In genomic region chr14:64705406-64706118, GRCh38 we compare ENCODE assay signal across 8 cellular contexts. TPM values are rescaled to one million over a fixed set of nuclear protein-coding genes. Genes with fewer than 3 reads are reported as not detected.
DNase-seq lines count a peak whose midpoint lies in the region; ATAC-seq and TF ChIP-seq lines count a peak whose summit lies in the region.

No MANE protein-coding gene starts in this region.

- peaks cover 22% of the 10 kb centered on the region; the same call in 1 of the 2 replicates for H4K20me1 ChIP-seq in PC-3 (ENCODE audit: low read length)

- H3K4me1 Mint-ChIP-seq in type B pancreatic cell (ENCODE audit: unreplicated experiment): peaks cover 59% of the 10 kb centered on the region

- peak overlapping the region; percentile 66 for H2AFZ ChIP-seq in PC-3 (ENCODE audit: low read length)

- H3F3A ChIP-seq in PC-3 (ENCODE audit: low read length, unreplicated experiment): peaks cover 3% of the 10 kb centered on the region

- H3K4me1 ChIP-seq in PC-3 (ENCODE audit: insufficient read depth, low read length): peaks cover 59% of the 10 kb centered on the region
- H3K4me1 ChIP-seq in effector memory CD4-positive, alpha-beta T cell (ENCODE audit: control insufficient read depth, insufficient read depth, low read length, poor library complexity, severe bottlenecking): peaks cover 65% of the 10 kb centered on the region

- H3K4me3 Mint-ChIP-seq in type B pancreatic cell: peak overlapping the region; percentile 92

- peaks cover 13% of the 10 kb centered on the region for H3K27me3 Mint-ChIP-seq in type B pancreatic cell

- H3K9me3 Mint-ChIP-seq in type B pancreatic cell: no peaks in the 10 kb centered on the region

- POLR2A ChIA-PET in PC-3 (lab: Charles Lee; ENCODE audit: unreplicated experiment): interaction anchor here (0.6 kb wide), 1 partner anchor 780 kb away, joined by 4 read pairs; no protein-coding TSS in a partner anchor

- TF ChIP-seq CTCF in PC-3 (conservative IDR thresholded peaks at IDR 0.05; ENCODE audit: low read depth, low read length) (no peak), type B pancreatic cell (conservative IDR thresholded peaks at IDR 0.05) (no peak)

- no peaks in the 10 kb centered on the region for H3K9me2 ChIP-seq in PC-3 (replicated peaks; ENCODE audit: low read length)

- peak overlapping the region; percentile 87 for H3K9ac ChIP-seq in PC-3 (ENCODE audit: low read length)

- H3K27ac Mint-ChIP-seq in type B pancreatic cell: peak overlapping the region; percentile 86

- H3K27ac ChIP-seq in PC-3 (ENCODE audit: low read length): peak overlapping the region; percentile 48; the same call in 1 of the 2 replicates
- peak overlapping the region; percentile 90 for H3K27ac ChIP-seq in effector memory CD4-positive, alpha-beta T cell (ENCODE audit: insufficient read depth, low read length, poor library complexity, severe bottlenecking)

- intact Hi-C loops in PC-3 (cut with micrococcal nuclease): loop anchor here (1.0 to 2.0 kb wide), 2 partner anchors 21 to 57 kb away; no protein-coding TSS in a partner anchor

- CTCF ChIA-PET in PC-3 (lab: Charles Lee): interaction anchor here (0.7 to 1.3 kb wide), 3 partner anchors 14 to 51 kb away, joined by 3 to 4 read pairs (median 3); no protein-coding TSS in a partner anchor

- no peaks in the 10 kb centered on the region; the same call in 1 of the 2 replicates for H3K36me3 ChIP-seq in PC-3 (ENCODE audit: low read depth, low read length)
- H3K36me3 ChIP-seq in effector memory CD4-positive, alpha-beta T cell (ENCODE audit: control insufficient read depth, insufficient read depth, low read length): no peaks in the 10 kb centered on the region

- peaks cover 62% of the 10 kb centered on the region for H3K79me2 ChIP-seq in PC-3 (ENCODE audit: low read length)

- no peaks in the 10 kb centered on the region for H3K9me3 ChIP-seq in PC-3 (ENCODE audit: low read length)
- no peaks in the 10 kb centered on the region for H3K9me3 ChIP-seq in effector memory CD4-positive, alpha-beta T cell (ENCODE audit: control insufficient read depth, low read length)

- peak overlapping the region; percentile 95 for H3K4me2 ChIP-seq in PC-3 (ENCODE audit: low read length)

- DNase-seq in GM03348 (ENCODE audit: low spot score) (peak; percentile 33), PC-3 (no peak), mesenteric fat pad (ENCODE audit: low spot score) (peak; percentile 90), type B pancreatic cell (ENCODE audit: extremely low spot score, unreplicated experiment) (no peak)
- no peak for DNase-seq in effector memory CD4-positive, alpha-beta T cell

- BruUV-seq in PC-3 (replicated peaks; lab: Mats Ljungman, UMichigan): TSS peak; percentile 47

- H3K4me3 ChIP-seq in PC-3 (ENCODE audit: low read length): peak overlapping the region; percentile 93
- H3K4me3 ChIP-seq in effector memory CD4-positive, alpha-beta T cell (ENCODE audit: insufficient read depth, low read depth, low read length, poor library complexity, severe bottlenecking): peak overlapping the region; percentile 79

- ATAC-seq in PC-3: peak; percentile 2; the same call in 1 of the 2 replicates
- ATAC-seq in GM18517 (IDR thresholded peaks at IDR 0.05; ENCODE audit: unreplicated experiment): no peak
- no peak for ATAC-seq in HG03520 (IDR thresholded peaks at IDR 0.05; ENCODE audit: unreplicated experiment)
- no peak for ATAC-seq in GM19463 (IDR thresholded peaks at IDR 0.05; ENCODE audit: unreplicated experiment)

- peaks cover 17% of the 10 kb centered on the region for H3K36me3 Mint-ChIP-seq in type B pancreatic cell

- no peaks in the 10 kb centered on the region for H3K27me3 ChIP-seq in PC-3 (ENCODE audit: low read length)
- H3K27me3 ChIP-seq in effector memory CD4-positive, alpha-beta T cell (replicated peaks; ENCODE audit: control insufficient read depth, insufficient read depth, low read length, poor library complexity, severe bottlenecking): no peaks in the 10 kb centered on the region

RNA-seq across cellular contexts. Expression of gene PLEKHG3, which starts 1.3 kb away (rescaled TPM):
- total RNA-seq in PC-3 (2014; rRNA removed) (49.6 and 64.0 TPM in 2 replicates), mesenteric fat pad (35.6 TPM), type B pancreatic cell (ENCODE audit: low replicate concordance) (64.7 and 83.9 TPM in 2 replicates)

Comparison
In these comparisons a context has a peak if more than half of its experiments do, and no peak if none do; other contexts are left out.
1. DNase-seq: peak in GM03348 (single experiment) and mesenteric fat pad (single experiment); none in PC-3 (single experiment), effector memory CD4-positive, alpha-beta T cell (0 of 3) and type B pancreatic cell (single experiment).